Comparison of ENCODE assay signal across 10 cellular contexts in genomic region chr11:64713031-64713780, GRCh38. TPM values are rescaled to one million over a fixed set of nuclear protein-coding genes. Genes with fewer than 3 reads are reported as not detected.
DNase-seq lines count a peak whose midpoint lies in the region; ATAC-seq and TF ChIP-seq lines count a peak whose summit lies in the region.
"Had no signal": no experiment of that assay in that cellular context is flagged by ENCODE, and none has a peak within 500 bp of the region (broad histone marks: within the 10 kb centered on the region; RNA-seq: fewer than 3 reads in every experiment).

No MANE protein-coding gene starts in this region.

- DNase-seq in cardiac muscle cell (ENCODE audit: low read depth in 1 of 2, low spot score in 1 of 2): peak; percentile 67 to 69
- no peak for DNase-seq in Right ventricle myocardium inferior (ENCODE audit: missing footprints)
- DNase-seq in adipocyte (ENCODE audit: low read depth): peak; percentile 68
- DNase-seq in upper lobe of right lung: peak; percentile 72
- DNase-seq in NCI-H1048 (lab: John Stamatoyannopoulos, UW): no peak
- no peak for DNase-seq in vagina (ENCODE audit: extremely low spot score in 2 of 2)
- DNase-seq: NCI-H446 treated with DMSO at 0.1 percent for 48 hours had no signal

- H3K27ac ChIP-seq in cardiac muscle cell (no peak overlapping the region), iPS-18a (ENCODE audit: low read length) (no peak overlapping the region), upper lobe of right lung (no peak overlapping the region), vagina (no peak overlapping the region)
- H3K27ac ChIP-seq: heart right ventricle had no signal

- no peak for ATAC-seq in Right ventricle myocardium inferior
- ATAC-seq in upper lobe of right lung: peak; percentile 51
- no peak for ATAC-seq in GM18870 (IDR thresholded peaks at IDR 0.05; ENCODE audit: unreplicated experiment)

- H3K4me3 ChIP-seq in cardiac muscle cell (no peak overlapping the region), adipocyte (ENCODE audit: low read length) (no peak overlapping the region), iPS-18a (ENCODE audit: low read length) (peak overlapping the region; percentile 20), upper lobe of right lung (no peak overlapping the region), vagina (peak overlapping the region in 1 of 2 donors; percentile 33)

- no peak for TF ChIP-seq POLR2A in vagina (IDR thresholded peaks at IDR 0.05)

- H3K9ac ChIP-seq in adipocyte (ENCODE audit: low read length) (no peak overlapping the region), iPS-18a (ENCODE audit: low read length) (no peak overlapping the region)

- H3K4me1 ChIP-seq in cardiac muscle cell (ENCODE audit: low read depth) (peaks cover 3% of the 10 kb centered on the region), adipocyte (ENCODE audit: control insufficient read depth, insufficient read depth, low read length) (peaks cover 4% of the 10 kb centered on the region), iPS-18a (ENCODE audit: control insufficient read depth, low read depth, low read length) (peaks cover 7% of the 10 kb centered on the region), upper lobe of right lung (no peaks in the 10 kb centered on the region), vagina (peaks cover 9% of the 10 kb centered on the region)

- no peaks in the 10 kb centered on the region for H3K36me3 ChIP-seq in cardiac muscle cell
- H3K36me3 ChIP-seq in adipocyte (ENCODE audit: control insufficient read depth, insufficient read depth, low read length, severe bottlenecking): no peaks in the 10 kb centered on the region
- H3K36me3 ChIP-seq in iPS-18a (ENCODE audit: control insufficient read depth, low read depth, low read length): no peaks in the 10 kb centered on the region
- H3K36me3 ChIP-seq in upper lobe of right lung: no peaks in the 10 kb centered on the region
- H3K36me3 ChIP-seq in vagina: no peaks in the 10 kb centered on the region
- H3K36me3 ChIP-seq: heart right ventricle had no signal

- TF ChIP-seq CTCF in cardiac muscle cell (IDR thresholded peaks at IDR 0.05; ENCODE audit: low read depth, low read length): no peak
- no peak for TF ChIP-seq CTCF in upper lobe of right lung (IDR thresholded peaks at IDR 0.05)
- TF ChIP-seq CTCF in vagina (IDR thresholded peaks at IDR 0.05): no peak

- H3K27me3 ChIP-seq in cardiac muscle cell (peaks cover 87% of the 10 kb centered on the region), adipocyte (replicated peaks; ENCODE audit: control insufficient read depth, insufficient read depth, low read length) (peaks cover 66% of the 10 kb centered on the region), iPS-18a (ENCODE audit: control insufficient read depth, insufficient read depth, low read length) (peaks cover 61% of the 10 kb centered on the region), upper lobe of right lung (peaks cover 91% of the 10 kb centered on the region), vagina (peaks cover 11% of the 10 kb centered on the region)

- H3K9me3 ChIP-seq in cardiac muscle cell (ENCODE audit: low read depth) (no peaks in the 10 kb centered on the region), adipocyte (ENCODE audit: control insufficient read depth, low read length) (no peaks in the 10 kb centered on the region), iPS-18a (ENCODE audit: control insufficient read depth, low read depth, low read length) (no peaks in the 10 kb centered on the region), upper lobe of right lung (no peaks in the 10 kb centered on the region), vagina (no peaks in the 10 kb centered on the region)
- H3K9me3 ChIP-seq: heart right ventricle had no signal

- intact Hi-C loops in Right ventricle myocardium inferior (cut with DNase I): no loop called here
- intact Hi-C loops in upper lobe of right lung (cut with DNase I): no loop called here
- intact Hi-C loops in vagina (cut with DNase I): no loop called here

RNA-seq across cellular contexts. Expression of gene NRXN2, which starts 9.8 kb away (rescaled TPM):
- total RNA-seq in cardiac muscle cell: 1.2 and 1.4 TPM in 2 replicates
- 0.65 and 1.3 TPM in 2 replicates for polyA plus RNA-seq in cardiac muscle cell
- 1.9 TPM for total RNA-seq in Right ventricle myocardium inferior
- 0.72 TPM for total RNA-seq in upper lobe of right lung
- total RNA-seq in vagina: 16.9 TPM

RNA-seq across cellular contexts. Expression of gene RASGRP2, which starts 30.7 kb away (rescaled TPM):
- total RNA-seq in cardiac muscle cell (29.5 and 60.8 TPM in 2 replicates), Right ventricle myocardium inferior (46.8 TPM), upper lobe of right lung (27.6 TPM), vagina (27.5 TPM)
- polyA plus RNA-seq in cardiac muscle cell: 60.8 and 64.0 TPM in 2 replicates

RNA-seq across cellular contexts. Expression of gene PYGM, which starts 46.6 kb away (rescaled TPM):
- total RNA-seq in cardiac muscle cell (246 and 281 TPM in 2 replicates), Right ventricle myocardium inferior (179 TPM), upper lobe of right lung (2.0 TPM), vagina (0.98 TPM)
- polyA plus RNA-seq in cardiac muscle cell: 244 and 260 TPM in 2 replicates

Comparison
In these comparisons a context has a peak if more than half of its experiments do, and no peak if none do; other contexts are left out.
1. DNase-seq: peak in cardiac muscle cell (2 of 2), adipocyte (single experiment) and upper lobe of right lung (single experiment); none in Right ventricle myocardium inferior (single experiment), NCI-H1048 (single experiment) and vagina (0 of 2).
2. RNA of gene PYGM, which starts 46.6 kb away (total RNA-seq): 246 to 281 TPM in cardiac muscle cell and 179 TPM in Right ventricle myocardium inferior (single experiment); 2.0 TPM in upper lobe of right lung (single experiment) and 0.98 TPM in vagina (single experiment); every median in the first group is over 10 times any median in the second.